ENCODE assay signal across 8 cellular contexts in the genomic region with DNA sequence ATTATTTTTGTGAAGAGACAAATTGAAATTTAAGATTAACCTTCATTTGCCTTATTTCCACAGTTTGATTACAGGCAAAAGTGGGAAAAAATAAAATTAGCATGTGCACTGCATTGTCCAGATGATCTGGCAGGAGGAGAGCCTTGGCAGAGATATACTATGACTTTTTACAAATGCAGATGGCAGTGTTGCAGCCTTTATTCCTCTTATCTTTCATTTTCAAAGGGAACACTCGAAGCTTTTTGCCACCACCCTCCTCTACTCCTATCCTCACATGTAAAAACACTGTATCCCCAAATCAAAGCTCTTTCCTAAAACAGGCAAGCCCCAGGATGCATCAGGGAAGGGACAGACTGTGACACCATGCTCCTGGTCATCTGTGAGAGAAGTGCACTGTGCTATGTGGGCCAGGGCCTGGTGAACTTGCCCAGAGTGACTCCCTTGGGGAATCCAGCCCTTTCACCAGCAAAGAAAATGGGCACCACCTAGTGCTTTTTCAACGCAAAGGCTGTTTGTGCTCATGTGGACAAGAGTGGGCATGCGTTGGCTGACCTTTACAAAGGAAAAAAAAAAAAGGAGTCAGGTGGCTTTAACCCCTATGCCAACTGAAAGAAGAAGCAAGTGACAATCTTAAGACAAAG.
DNase-seq lines count a peak whose midpoint lies in the region; ATAC-seq and TF ChIP-seq lines count a peak whose summit lies in the region.

No MANE protein-coding gene starts in this region.

- no peaks in the 10 kb centered on the region for H3K27me3 ChIP-seq in aorta (ENCODE audit: control insufficient read depth in 1 of 2, insufficient read depth in 2 of 2, low read length in 1 of 2)

- DNase-seq in DMS153 (lab: John Stamatoyannopoulos, UW) (peak; percentile 83), NCI-H1417 (lab: John Stamatoyannopoulos, UW) (peak; percentile 62 to 95 (median 83)), astrocyte of the hippocampus (ENCODE audit: low read depth, low spot score) (peak; percentile 58), kidney glomerular epithelial cell (lab: John Stamatoyannopoulos, UW) (peak; percentile 10), aorta (peak; percentile 60 to 75), erythroblast (lab: John Stamatoyannopoulos, UW) (no peak)

- H3K36me3 ChIP-seq in aorta (ENCODE audit: control insufficient read depth in 1 of 2, insufficient read depth in 2 of 2, low read length in 1 of 2), result no peaks in the 10 kb centered on the region

- H3K27ac ChIP-seq in aorta (ENCODE audit: low read depth in 1 of 2, low read length in 2 of 2), result peak overlapping the region in 1 of 2 donors; percentile 79

- no peak overlapping the region for H3K4me3 ChIP-seq in aorta (ENCODE audit: low read length in 2 of 2)

- no peak for TF ChIP-seq POLR2A in erythroblast (IDR thresholded peaks at IDR 0.05; ENCODE audit: low read length)

- peak; percentile 81 for ATAC-seq in aorta (ENCODE audit: low FRiP score)
- no peak for ATAC-seq in GM21390 (IDR thresholded peaks at IDR 0.05; ENCODE audit: unreplicated experiment)
- ATAC-seq in HG03175 (IDR thresholded peaks at IDR 0.05; ENCODE audit: unreplicated experiment), result no peak

- intact Hi-C loops in aorta (cut with DNase I), result loop anchor here (5.0 to 10.0 kb wide), 7 partner anchors 478 to 898 kb away; no protein-coding TSS in a partner anchor

- WGBS in aorta, 2 donors, result 6 to 7% methylated on average over 3 of the region's 3 CpGs

- H3K4me1 ChIP-seq in aorta (ENCODE audit: control insufficient read depth in 1 of 2, insufficient read depth in 2 of 2, low read length in 2 of 2), result no peaks in the 10 kb centered on the region

- H3K9me3 ChIP-seq in aorta (ENCODE audit: control insufficient read depth, low read length), result no peaks in the 10 kb centered on the region

Comparison
In these comparisons a context has a peak if more than half of its experiments do, and no peak if none do; other contexts are left out.
1. DNase-seq: peak in DMS153 (single experiment), NCI-H1417 (3 of 3), astrocyte of the hippocampus (single experiment), kidney glomerular epithelial cell (single experiment) and aorta (2 of 2); none in erythroblast (0 of 2).